10 cellular contexts compared by ENCODE assay signal in genomic region chr1:15937706-15938168, GRCh38. TPM values are rescaled to one million over a fixed set of nuclear protein-coding genes. Genes with fewer than 3 reads are reported as not detected.
DNase-seq lines count a peak whose midpoint lies in the region; ATAC-seq, FAIRE-seq and TF ChIP-seq lines count a peak whose summit lies in the region.
"Had no signal": no experiment of that assay in that cellular context is flagged by ENCODE, and none has a peak within 500 bp of the region (broad histone marks: within the 10 kb centered on the region; RNA-seq: fewer than 3 reads in every experiment).

No MANE protein-coding gene starts in this region.

- H3K4me1 ChIP-seq in upper lobe of right lung (peaks cover 14% of the 10 kb centered on the region), kidney (ENCODE audit: control insufficient read depth in 1 of 2, insufficient read depth in 1 of 2, low read depth in 1 of 2, low read length in 2 of 2) (peaks cover 5 to 7% of the 10 kb centered on the region in 2 donors)

- intact Hi-C loops in upper lobe of right lung (cut with DNase I) (no loop called here), kidney (cut with DNase I) (no loop called here)

- peak; percentile 45 for TF ChIP-seq CTCF in WERI-Rb-1 (IDR thresholded peaks at IDR 0.05; ENCODE audit: low read depth, low read length)
- no peak for TF ChIP-seq CTCF in upper lobe of right lung (IDR thresholded peaks at IDR 0.05)
- no peak for TF ChIP-seq CTCF in kidney (IDR thresholded peaks at IDR 0.05; ENCODE audit: borderline replicate concordance, extremely low read depth, insufficient read depth)

- peaks cover 5% of the 10 kb centered on the region for H3K4me1 Mint-ChIP-seq in activated naive CD4-positive, alpha-beta T cell treated with anti-CD3 and anti-CD28 coated beads, Interleukin-2, amount 10 ng/mL, durations not matched to agents 7 days and 5 days
- peaks cover 0 to 1% of the 10 kb centered on the region in 2 donors for H3K4me1 Mint-ChIP-seq in immature natural killer cell

- H3K9me3 Mint-ChIP-seq in activated naive CD4-positive, alpha-beta T cell treated with anti-CD3 and anti-CD28 coated beads, Interleukin-2, amount 10 ng/mL, durations not matched to agents 7 days and 5 days = no peaks in the 10 kb centered on the region
- no peaks in the 10 kb centered on the region for H3K9me3 Mint-ChIP-seq in immature natural killer cell

- H3K36me3 Mint-ChIP-seq in activated naive CD4-positive, alpha-beta T cell treated with anti-CD3 and anti-CD28 coated beads, Interleukin-2, amount 10 ng/mL, durations not matched to agents 7 days and 5 days = peaks cover 63% of the 10 kb centered on the region
- peaks cover 17 to 45% (median 18%) of the 10 kb centered on the region in 3 donors for H3K36me3 Mint-ChIP-seq in immature natural killer cell

- H3K27ac ChIP-seq in WERI-Rb-1 = no peak overlapping the region
- peak overlapping the region; percentile 28 for H3K27ac ChIP-seq in upper lobe of right lung
- no peak overlapping the region for H3K27ac ChIP-seq in kidney (ENCODE audit: low read depth in 2 of 2, low read length in 2 of 2)

- DNase-seq in activated naive CD4-positive, alpha-beta T cell treated with anti-CD3 and anti-CD28 coated beads, Interleukin-2, amount 10 ng/mL, durations not matched to agents 7 days and 5 days = no peak
- DNase-seq in activated naive CD4-positive, alpha-beta T cell treated with anti-CD3 and anti-CD28 coated beads, Interleukin-2, amount 50 U/mL, for 16 hours = no peak
- no peak for DNase-seq in WERI-Rb-1
- DNase-seq in immature natural killer cell = no peak
- peak; percentile 45 for DNase-seq in upper lobe of right lung
- no peak for DNase-seq in kidney
- no peak for DNase-seq in KG1 (lab: John Stamatoyannopoulos, UW)
- DNase-seq: NCI-H2029 had no signal

- ATAC-seq in upper lobe of right lung = no peak
- ATAC-seq in HG03457 (IDR thresholded peaks at IDR 0.05; ENCODE audit: unreplicated experiment) = no peak

- H3K9me3 ChIP-seq in WERI-Rb-1 (ENCODE audit: severe bottlenecking) = no peaks in the 10 kb centered on the region
- H3K9me3 ChIP-seq in upper lobe of right lung = no peaks in the 10 kb centered on the region
- H3K9me3 ChIP-seq in kidney (ENCODE audit: control insufficient read depth in 1 of 2, low read length in 2 of 2) = no peaks in the 10 kb centered on the region

- H3K27me3 Mint-ChIP-seq in activated naive CD4-positive, alpha-beta T cell treated with anti-CD3 and anti-CD28 coated beads, Interleukin-2, amount 10 ng/mL, durations not matched to agents 7 days and 5 days = no peaks in the 10 kb centered on the region
- H3K27me3 Mint-ChIP-seq in immature natural killer cell (ENCODE audit: low read depth in 3 of 3) = peaks cover 0 to 1% (median 0%) of the 10 kb centered on the region in 3 donors

- peak overlapping the region; percentile 69 for H3K27ac Mint-ChIP-seq in activated naive CD4-positive, alpha-beta T cell treated with anti-CD3 and anti-CD28 coated beads, Interleukin-2, amount 10 ng/mL, durations not matched to agents 7 days and 5 days
- peak overlapping the region; percentile 27 to 81 (median 70) for H3K27ac Mint-ChIP-seq in immature natural killer cell

- H3K36me3 ChIP-seq in WERI-Rb-1 (peaks cover 83% of the 10 kb centered on the region), upper lobe of right lung (peaks cover 98% of the 10 kb centered on the region), kidney (ENCODE audit: control insufficient read depth in 1 of 2, insufficient read depth in 2 of 2, low read length in 2 of 2) (peaks cover 41 to 78% of the 10 kb centered on the region in 2 donors)

- CTCF ChIA-PET in activated naive CD4-positive, alpha-beta T cell treated with anti-CD3 and anti-CD28 coated beads, Interleukin-2, amount 10 ng/mL, durations not matched to agents 7 days and 5 days (lab: Charles Lee) = interaction anchor here (1.1 kb wide), 1 partner anchor 146 kb away, joined by 3 read pairs; no protein-coding TSS in a partner anchor

- no peak for FAIRE-seq in kidney (lab: Jason Lieb, UNC)

- H3K4me3 ChIP-seq in WERI-Rb-1 (ENCODE audit: low read depth, low read length) (no peak overlapping the region), upper lobe of right lung (no peak overlapping the region), kidney (ENCODE audit: low read length in 2 of 2) (no peak overlapping the region)
- H3K4me3 ChIP-seq: coronary artery had no signal

- no peaks in the 10 kb centered on the region for H3K27me3 ChIP-seq in WERI-Rb-1 (ENCODE audit: insufficient read depth, low read depth, severe bottlenecking)
- no peaks in the 10 kb centered on the region for H3K27me3 ChIP-seq in upper lobe of right lung

- no peak overlapping the region for H3K4me3 Mint-ChIP-seq in activated naive CD4-positive, alpha-beta T cell treated with anti-CD3 and anti-CD28 coated beads, Interleukin-2, amount 10 ng/mL, durations not matched to agents 7 days and 5 days
- H3K4me3 Mint-ChIP-seq in immature natural killer cell = no peak overlapping the region

- no peak overlapping the region for H3K9ac ChIP-seq in kidney (ENCODE audit: low read length in 2 of 2)

RNA-seq across cellular contexts. Expression of gene ZBTB17, which starts 38.2 kb away (rescaled TPM):
- polyA plus RNA-seq in immature natural killer cell = 10 to 100 TPM in 1 of 3 donors, 1 to 10 TPM in 2; 6.1 to 21.4 (median 7.0) TPM
- total RNA-seq in upper lobe of right lung = 42.3 TPM
- 41.5 TPM for total RNA-seq in kidney
- 33.1 TPM for polyA plus RNA-seq in kidney (ENCODE audit: insufficient read depth, low read depth, low replicate concordance)
